ENCODE assay signal across 7 cellular contexts in genomic region chr2:84970956-84971798, GRCh38. TPM values are rescaled to one million over a fixed set of nuclear protein-coding genes. Genes with fewer than 3 reads are reported as not detected.
DNase-seq lines count a peak whose midpoint lies in the region; FAIRE-seq and TF ChIP-seq lines count a peak whose summit lies in the region.

Gene KCMF1 (plus strand): TSS chr2:84971161. CDS start chr2:84971452, 291 bp downstream.

- H3K9me3 Mint-ChIP-seq in immature natural killer cell = no peaks in the 10 kb centered on the region

- FAIRE-seq in bronchial epithelial cell (lab: Jason Lieb, UNC) (no peak), small intestine (lab: Jason Lieb, UNC) (no peak)

- H3K4me1 ChIP-seq in small intestine (ENCODE audit: control insufficient read depth in 2 of 2, insufficient read depth in 1 of 2, low read depth in 1 of 2, low read length in 1 of 2) = peaks cover 4 to 5% of the 10 kb centered on the region in 2 donors

- peak; percentile 33 for TF ChIP-seq POLR2A in GM15510 (IDR thresholded peaks at IDR 0.05; ENCODE audit: borderline replicate concordance, extremely low read depth, insufficient read length)

- H3K4me3 ChIP-seq in HFF-Myc (replicated peaks; ENCODE audit: low read depth, low read length) (peak within 1 kb of the TSS; percentile 86), bronchial epithelial cell (ENCODE audit: low read depth, low read length) (peak within 1 kb of the TSS; percentile 67), small intestine (ENCODE audit: low read depth in 1 of 2, low read length in 2 of 2) (peak within 1 kb of the TSS; percentile 93 to 95)

- peaks cover 3 to 18% (median 10%) of the 10 kb centered on the region in 3 donors for H3K27me3 Mint-ChIP-seq in immature natural killer cell (ENCODE audit: low read depth in 3 of 3)

- peak within 1 kb of the TSS; percentile 93 to 99 (median 97) for H3K4me3 Mint-ChIP-seq in immature natural killer cell

- no peaks in the 10 kb centered on the region for H3K9me3 ChIP-seq in small intestine (ENCODE audit: control insufficient read depth, low read depth)

- H3K27ac Mint-ChIP-seq in immature natural killer cell = peak within 1 kb of the TSS; percentile 97 to 100 (median 98)

- peaks cover 0 to 5% (median 4%) of the 10 kb centered on the region in 3 donors for H3K36me3 Mint-ChIP-seq in immature natural killer cell

- WGBS in small intestine, 3 donors = 0% methylated on average over 15 to 123 of the region's 125 CpGs

- no peaks in the 10 kb centered on the region for H3K27me3 ChIP-seq in bronchial epithelial cell (ENCODE audit: control insufficient read depth, insufficient read depth, low read length)
- no peaks in the 10 kb centered on the region for H3K27me3 ChIP-seq in small intestine (ENCODE audit: control insufficient read depth in 2 of 2, insufficient read depth in 2 of 2, low read length in 2 of 2)

- DNase-seq in HFF-Myc (ENCODE audit: extremely low read depth, low read depth) (no peak), NCI-H1092 treated with DMSO at 0.1 percent for 48 hours (lab: John Stamatoyannopoulos, UW) (peak; percentile 53), bronchial epithelial cell (ENCODE audit: low read depth) (peak; percentile 48), immature natural killer cell (peak; percentile 63 to 71 (median 70)), small intestine (peak; percentile 76)
- DNase-seq in activated CD4-positive, CD25-positive, alpha-beta regulatory T cell (lab: John Stamatoyannopoulos, UW) = peak; percentile 51 to 68 (median 56)

- H3K36me3 ChIP-seq in bronchial epithelial cell (ENCODE audit: control insufficient read depth, insufficient read depth, low read length) = peaks cover 3% of the 10 kb centered on the region
- H3K36me3 ChIP-seq in small intestine (ENCODE audit: control insufficient read depth in 2 of 2, insufficient read depth in 2 of 2, low read length in 2 of 2) = no peaks in the 10 kb centered on the region

- TF ChIP-seq CTCF in HFF-Myc (IDR thresholded peaks at IDR 0.05; ENCODE audit: low read depth, low read length, missing control alignments) (no peak), bronchial epithelial cell (IDR thresholded peaks at IDR 0.05; ENCODE audit: insufficient read depth, low read length, severe bottlenecking) (no peak)

- H3K27ac ChIP-seq in small intestine (ENCODE audit: low read depth in 1 of 2, low read length in 1 of 2) = peak within 1 kb of the TSS; percentile 99 to 100

- H3K4me1 Mint-ChIP-seq in immature natural killer cell = peaks cover 57 to 65% of the 10 kb centered on the region in 2 donors

RNA-seq across cellular contexts. Expression of gene KCMF1, which starts in this region (rescaled TPM):
- total RNA-seq in bronchial epithelial cell = 174 and 180 TPM in 2 replicates
- polyA plus RNA-seq in immature natural killer cell (10 to 100 TPM; 19.4 to 29.2 (median 25.5) TPM), small intestine (10 to 100 TPM; 31.9 to 58.9 (median 51.7) TPM)
